6 cellular contexts compared by ENCODE assay signal in the genomic region with DNA sequence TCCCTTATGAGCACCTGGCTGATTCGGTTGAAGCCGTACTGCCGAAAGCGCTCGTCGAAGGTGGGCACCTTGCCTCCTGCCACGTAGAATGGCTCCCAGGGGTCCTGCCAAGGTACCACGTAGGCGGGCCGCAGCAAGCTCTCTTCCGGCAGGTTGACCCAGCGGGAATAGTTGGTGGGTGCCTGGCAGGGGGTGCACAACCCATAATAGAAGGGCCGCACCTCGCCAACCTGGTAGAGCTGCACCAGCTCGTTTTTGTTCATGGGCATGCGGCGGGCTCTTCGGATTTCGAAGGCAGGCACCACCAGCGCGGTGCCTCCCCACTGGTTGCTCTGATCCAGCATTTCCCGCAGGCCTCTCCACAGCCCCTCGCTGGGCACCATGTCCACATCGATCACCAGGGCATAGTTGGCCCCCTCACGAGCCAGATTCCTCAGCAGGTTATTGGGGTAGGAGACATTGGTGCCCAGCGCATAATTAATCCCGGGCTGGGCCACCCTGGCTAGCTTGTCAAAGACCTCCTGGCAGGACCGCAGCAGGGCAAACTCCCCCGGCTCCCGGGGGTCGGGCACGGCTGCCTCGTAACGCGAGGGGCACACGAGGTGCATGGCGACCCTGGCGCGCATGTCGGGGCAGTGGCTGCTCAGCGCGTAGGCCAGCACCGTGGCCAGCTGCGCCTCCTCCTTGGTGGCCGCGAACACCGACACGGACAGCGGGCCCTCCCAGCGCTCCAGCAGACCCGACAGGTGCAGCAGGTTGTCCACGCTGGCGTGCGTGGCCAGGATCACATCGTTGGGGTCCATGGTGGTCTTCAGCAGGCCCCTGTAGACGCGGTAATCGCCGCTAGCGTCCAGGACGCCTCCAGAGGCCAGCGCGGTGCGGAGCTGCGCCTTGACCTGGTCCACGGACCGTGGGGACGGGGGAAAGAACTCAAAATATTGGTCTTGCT. TPM values are rescaled to one million over a fixed set of nuclear protein-coding genes. Genes with fewer than 3 reads are reported as not detected.
DNase-seq lines count a peak whose midpoint lies in the region; ATAC-seq and TF ChIP-seq lines count a peak whose summit lies in the region.

No MANE protein-coding gene starts in this region.

- intact Hi-C loops in activated CD4-positive, alpha-beta T cell treated with anti-CD3 and anti-CD28 coated beads, Interleukin-2, amount 10 ng/mL, durations not matched to agents 24 days and 14 days (cut with micrococcal nuclease) = loop anchor here (5.0 kb wide), 3 partner anchors 41 to 611 kb away; partner anchors contain the start of genes PC and RAB1B
- intact Hi-C loops in esophagus squamous epithelium (cut with DNase I) = no loop called here

- peak overlapping the region; percentile 77 for H3K4me3 Mint-ChIP-seq in activated CD4-positive, alpha-beta T cell treated with anti-CD3 and anti-CD28 coated beads, Interleukin-2, amount 10 ng/mL, durations not matched to agents 24 days and 14 days
- peak overlapping the region; percentile 74 for H3K4me3 Mint-ChIP-seq in stimulated activated memory B cell treated with anti-CD40 and anti-IgM and Interleukin-4, amounts not matched to agents 10 μg/mL and 1 μg/mL and 100 μg/mL, for 72 hours

- ATAC-seq in stimulated activated memory B cell treated with anti-CD40 and anti-IgM and Interleukin-4, amounts not matched to agents 10 μg/mL and 1 μg/mL and 100 μg/mL, for 72 hours = no peak

- H3K9me3 Mint-ChIP-seq in activated CD4-positive, alpha-beta T cell treated with anti-CD3 and anti-CD28 coated beads, Interleukin-2, amount 10 ng/mL, durations not matched to agents 24 days and 14 days = no peaks in the 10 kb centered on the region
- H3K9me3 Mint-ChIP-seq in stimulated activated memory B cell treated with anti-CD40 and anti-IgM and Interleukin-4, amounts not matched to agents 10 μg/mL and 1 μg/mL and 100 μg/mL, for 72 hours = no peaks in the 10 kb centered on the region

- H3K4me3 ChIP-seq in esophagus squamous epithelium = peak overlapping the region; percentile 78 to 92 (median 81)

- TF ChIP-seq POLR2A in esophagus squamous epithelium (IDR thresholded peaks at IDR 0.05) = no peak

- no peaks in the 10 kb centered on the region for H3K27me3 ChIP-seq in esophagus squamous epithelium

- peaks cover 0 to 14% (median 6%) of the 10 kb centered on the region in 3 donors for H3K36me3 ChIP-seq in esophagus squamous epithelium

- H3K27me3 Mint-ChIP-seq in activated CD4-positive, alpha-beta T cell treated with anti-CD3 and anti-CD28 coated beads, Interleukin-2, amount 10 ng/mL, durations not matched to agents 24 days and 14 days = peaks cover 3% of the 10 kb centered on the region
- H3K27me3 Mint-ChIP-seq in stimulated activated memory B cell treated with anti-CD40 and anti-IgM and Interleukin-4, amounts not matched to agents 10 μg/mL and 1 μg/mL and 100 μg/mL, for 72 hours = no peaks in the 10 kb centered on the region

- TF ChIP-seq CTCF in esophagus squamous epithelium (IDR thresholded peaks at IDR 0.05) = no peak

- peak overlapping the region; percentile 70 for H3K27ac Mint-ChIP-seq in activated CD4-positive, alpha-beta T cell treated with anti-CD3 and anti-CD28 coated beads, Interleukin-2, amount 10 ng/mL, durations not matched to agents 24 days and 14 days
- H3K27ac Mint-ChIP-seq in stimulated activated memory B cell treated with anti-CD40 and anti-IgM and Interleukin-4, amounts not matched to agents 10 μg/mL and 1 μg/mL and 100 μg/mL, for 72 hours = peak overlapping the region; percentile 70

- no peak for DNase-seq in activated CD4-positive, alpha-beta T cell treated with anti-CD3 and anti-CD28 coated beads, Interleukin-2, amount 10 ng/mL, durations not matched to agents 24 days and 14 days
- DNase-seq in activated CD4-positive, alpha-beta T cell treated with anti-CD3 and anti-CD28 coated beads for 48 hours = no peak
- DNase-seq in esophagus squamous epithelium (lab: John Stamatoyannopoulos, UW) (no peak), NCI-H2081 treated with DMSO at 0.1 percent for 48 hours (lab: John Stamatoyannopoulos, UW) (no peak)
- DNase-seq in effector CD8-positive, alpha-beta T cell (lab: John Stamatoyannopoulos, UW) = no peak

- H3K4me1 Mint-ChIP-seq in activated CD4-positive, alpha-beta T cell treated with anti-CD3 and anti-CD28 coated beads, Interleukin-2, amount 10 ng/mL, durations not matched to agents 24 days and 14 days = peaks cover 38% of the 10 kb centered on the region
- peaks cover 43% of the 10 kb centered on the region for H3K4me1 Mint-ChIP-seq in stimulated activated memory B cell treated with anti-CD40 and anti-IgM and Interleukin-4, amounts not matched to agents 10 μg/mL and 1 μg/mL and 100 μg/mL, for 72 hours

- H3K36me3 Mint-ChIP-seq in activated CD4-positive, alpha-beta T cell treated with anti-CD3 and anti-CD28 coated beads, Interleukin-2, amount 10 ng/mL, durations not matched to agents 24 days and 14 days (ENCODE audit: low read depth) = peaks cover 11% of the 10 kb centered on the region
- H3K36me3 Mint-ChIP-seq in stimulated activated memory B cell treated with anti-CD40 and anti-IgM and Interleukin-4, amounts not matched to agents 10 μg/mL and 1 μg/mL and 100 μg/mL, for 72 hours = peaks cover 15% of the 10 kb centered on the region

- no peaks in the 10 kb centered on the region for H3K9me3 ChIP-seq in esophagus squamous epithelium

- 55 to 65% methylated on average over 4 to 7 of the region's 68 CpGs for WGBS in esophagus squamous epithelium, 2 donors

- H3K4me1 ChIP-seq in esophagus squamous epithelium = peaks cover 34 to 57% (median 35%) of the 10 kb centered on the region in 3 donors

- peak overlapping the region; percentile 79 to 96 (median 92) for H3K27ac ChIP-seq in esophagus squamous epithelium

RNA-seq across cellular contexts. Expression of gene B4GAT1, which starts 0.7 kb away (rescaled TPM):
- 10.8 and 11.1 TPM in 2 replicates for total RNA-seq in activated CD4-positive, alpha-beta T cell treated with anti-CD3 and anti-CD28 coated beads, Interleukin-2, amount 10 ng/mL, durations not matched to agents 24 days and 14 days
- total RNA-seq in esophagus squamous epithelium = 10 to 100 TPM in 2 of 4 donors, 1 to 10 TPM in 2; 6.8 to 24.0 (median 11.3) TPM

RNA-seq across cellular contexts. Expression of gene BRMS1, which starts 1.8 kb away (rescaled TPM):
- 55.6 and 58.4 TPM in 2 replicates for total RNA-seq in activated CD4-positive, alpha-beta T cell treated with anti-CD3 and anti-CD28 coated beads, Interleukin-2, amount 10 ng/mL, durations not matched to agents 24 days and 14 days
- 10 to 100 TPM; 43.8 to 65.5 (median 56.8) TPM for total RNA-seq in esophagus squamous epithelium

RNA-seq across cellular contexts. Expression of gene RIN1, which starts 10.5 kb away (rescaled TPM):
- 0.99 and 1.1 TPM in 2 replicates for total RNA-seq in activated CD4-positive, alpha-beta T cell treated with anti-CD3 and anti-CD28 coated beads, Interleukin-2, amount 10 ng/mL, durations not matched to agents 24 days and 14 days
- 10 to 100 TPM; 22.3 to 37.2 (median 27.6) TPM for total RNA-seq in esophagus squamous epithelium

RNA-seq across cellular contexts. Expression of gene SLC29A2, which starts 24.8 kb away (rescaled TPM):
- total RNA-seq in activated CD4-positive, alpha-beta T cell treated with anti-CD3 and anti-CD28 coated beads, Interleukin-2, amount 10 ng/mL, durations not matched to agents 24 days and 14 days = 17.4 and 18.9 TPM in 2 replicates
- 1 to 10 TPM; 2.9 to 5.5 (median 4.8) TPM for total RNA-seq in esophagus squamous epithelium

RNA-seq across cellular contexts. Expression of gene CD248, which starts 29.9 kb away (rescaled TPM):
- total RNA-seq in activated CD4-positive, alpha-beta T cell treated with anti-CD3 and anti-CD28 coated beads, Interleukin-2, amount 10 ng/mL, durations not matched to agents 24 days and 14 days = not detected in 2 replicates
- 10 to 100 TPM in 1 of 4 donors, 1 to 10 TPM in 3; 1.9 to 13.2 (median 6.1) TPM for total RNA-seq in esophagus squamous epithelium

Comparison
In these comparisons a context has a peak if more than half of its experiments do, and no peak if none do; other contexts are left out.
1. RNA of gene RIN1, which starts 10.5 kb away (total RNA-seq): 22.3 to 37.2 TPM in esophagus squamous epithelium; 0.99 to 1.1 TPM in activated CD4-positive, alpha-beta T cell treated with anti-CD3 and anti-CD28 coated beads, Interleukin-2, amount 10 ng/mL, durations not matched to agents 24 days and 14 days; every median in the first group is over 10 times any median in the second.